In genomic region chr18:78822886-78823285, GRCh38 we compare ENCODE assay signal across 17 cellular contexts.
"Had no signal": no experiment of that assay in that cellular context is flagged by ENCODE, and none has a peak within 500 bp of the region (broad histone marks: within the 10 kb centered on the region; RNA-seq: fewer than 3 reads in every experiment).

No MANE protein-coding gene starts in this region.

- H3K4me3 Mint-ChIP-seq: immature natural killer cell; naive thymus-derived CD4-positive, alpha-beta T cell had no signal

- DNase-seq: dermis blood vessel endothelial cell; dorsolateral prefrontal cortex; effector CD4-positive, alpha-beta T cell; effector memory CD4-positive, alpha-beta T cell; erythroblast; foreskin keratinocyte; heart left ventricle; hypothalamus; immature natural killer cell; left cardiac atrium; left ventricle myocardium inferior; lower lobe of right lung; mesenchymal stem cell; midbrain; naive thymus-derived CD4-positive, alpha-beta T cell had no signal

- H3K4me1 Mint-ChIP-seq: immature natural killer cell had no signal

- H3K9me3 Mint-ChIP-seq: immature natural killer cell had no signal

- H3K27ac Mint-ChIP-seq: naive thymus-derived CD4-positive, alpha-beta T cell had no signal

- H3K36me3 Mint-ChIP-seq: immature natural killer cell; naive thymus-derived CD4-positive, alpha-beta T cell had no signal

- ATAC-seq: esophagus mucosa; foreskin keratinocyte; gastroesophageal sphincter; heart left ventricle; left cardiac atrium; lower lobe of right lung; naive thymus-derived CD4-positive, alpha-beta T cell had no signal
